Comparison of ENCODE assay signal across 14 cellular contexts in the genomic region with DNA sequence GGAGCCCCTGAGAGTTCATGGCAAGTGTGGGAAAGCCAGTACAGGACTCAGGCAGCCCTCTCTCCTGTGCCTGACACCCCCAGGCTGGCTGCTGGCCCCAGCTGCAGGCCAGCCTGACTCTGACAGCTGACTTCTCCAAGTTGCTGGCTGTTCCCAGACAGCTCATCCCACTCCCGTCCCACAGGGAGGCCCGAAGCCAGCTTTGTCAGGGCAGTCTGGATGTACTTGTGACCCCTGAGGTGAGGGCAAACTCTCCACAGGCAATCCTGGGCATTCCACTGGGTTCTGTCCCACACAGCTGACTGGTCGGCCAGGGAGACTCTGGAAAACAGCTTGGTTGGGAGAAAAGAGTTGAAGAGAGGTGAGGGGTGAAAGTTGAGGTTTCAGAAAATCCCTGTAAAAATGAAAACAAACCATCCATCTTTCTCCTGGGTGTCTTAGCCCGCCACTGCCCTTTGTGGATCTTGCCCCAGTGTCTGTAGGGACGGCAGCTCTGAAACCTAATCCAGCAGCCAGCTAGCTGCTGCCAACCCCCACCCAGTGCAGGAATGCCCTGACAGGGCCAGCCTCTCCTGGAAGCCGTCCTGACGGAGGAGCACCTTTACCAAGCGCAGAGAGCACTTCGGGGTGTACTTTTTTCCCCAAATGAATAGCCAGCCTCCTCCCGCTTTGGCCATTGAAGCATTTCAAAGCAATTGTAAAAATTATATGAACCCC.
DNase-seq lines count a peak whose midpoint lies in the region; ATAC-seq and TF ChIP-seq lines count a peak whose summit lies in the region.
"Had no signal": no experiment of that assay in that cellular context is flagged by ENCODE, and none has a peak within 500 bp of the region (broad histone marks: within the 10 kb centered on the region; RNA-seq: fewer than 3 reads in every experiment).

No MANE protein-coding gene starts in this region.

- no peak for TF ChIP-seq CTCF in GM23338 (conservative IDR thresholded peaks at IDR 0.05; ENCODE audit: low read depth in 2 of 2)

- H4K20me1 ChIP-seq in GM23338 (replicated peaks; ENCODE audit: insufficient read depth), result peaks cover 7% of the 10 kb centered on the region

- DNase-seq in GM23338 (ENCODE audit: low spot score) (no peak), brain pericyte (ENCODE audit: low read depth, low spot score) (peak; percentile 40), iris pigment epithelial cell (ENCODE audit: low read depth) (peak; percentile 34), skeletal muscle cell (ENCODE audit: low read depth) (peak; percentile 38), NCI-H1417 (lab: John Stamatoyannopoulos, UW) (no peak), NK-92 (lab: John Stamatoyannopoulos, UW; ENCODE audit: unreplicated experiment) (no peak)
- DNase-seq in stimulated activated CD4-positive, alpha-beta T cell treated with anti-CD3 and anti-CD28 coated beads, Interleukin-15, amount 100 ng/mL, for 24 hours, result no peak
- DNase-seq: activated CD4-positive, alpha-beta T cell treated with anti-CD3 and anti-CD28 coated beads for 36 hours; activated effector memory CD4-positive, alpha-beta T cell treated with Interleukin-2 at 50 U/mL for 16 hours; CD4-positive, alpha-beta memory T cell; NCI-H1092 treated with DMSO at 0.1 percent for 48 hours; NCI-H69 had no signal

- ATAC-seq in GM23338 (peak; percentile 58), GM21528 (IDR thresholded peaks at IDR 0.05; ENCODE audit: low FRiP score, unreplicated experiment) (no peak)
- ATAC-seq: activated CD4-positive, alpha-beta T cell treated with anti-CD3 and anti-CD28 coated beads for 36 hours had no signal

- no peak overlapping the region for H2AFZ ChIP-seq in GM23338

- peaks cover 5% of the 10 kb centered on the region; the same call in 1 of the 3 replicates for H3K4me1 Mint-ChIP-seq in GM23338
- H3K4me1 Mint-ChIP-seq: activated CD4-positive, alpha-beta T cell treated with anti-CD3 and anti-CD28 coated beads for 36 hours; CD4-positive, alpha-beta memory T cell had no signal

- H3K4me2 ChIP-seq in GM23338, result no peak overlapping the region

- H3K9me3 Mint-ChIP-seq in GM23338, result no peaks in the 10 kb centered on the region
- H3K9me3 Mint-ChIP-seq: CD4-positive, alpha-beta memory T cell had no signal

- H3K36me3 Mint-ChIP-seq in GM23338 (ENCODE audit: low read depth), result no peaks in the 10 kb centered on the region

- H3K4me3 Mint-ChIP-seq in GM23338, result no peak overlapping the region
- H3K4me3 Mint-ChIP-seq: activated CD4-positive, alpha-beta T cell treated with anti-CD3 and anti-CD28 coated beads for 36 hours had no signal

- no peaks in the 10 kb centered on the region for H3K36me3 ChIP-seq in GM23338 (ENCODE audit: insufficient read depth)

- no peaks in the 10 kb centered on the region for H3K27me3 ChIP-seq in GM23338 (ENCODE audit: insufficient read depth)

- no peaks in the 10 kb centered on the region for H3K9me2 ChIP-seq in GM23338 (ENCODE audit: insufficient read depth)

- H3K4me3 ChIP-seq in GM23338 (no peak overlapping the region), skeletal muscle cell (ENCODE audit: low read depth, low read length) (no peak overlapping the region)

- no peaks in the 10 kb centered on the region for H3F3A ChIP-seq in GM23338 (replicated peaks; ENCODE audit: low read depth)

- H3K4me1 ChIP-seq in GM23338 (ENCODE audit: insufficient read depth), result no peaks in the 10 kb centered on the region

- no peak overlapping the region for H3K27ac Mint-ChIP-seq in GM23338
- H3K27ac Mint-ChIP-seq: activated CD4-positive, alpha-beta T cell treated with anti-CD3 and anti-CD28 coated beads for 36 hours had no signal

- no peak overlapping the region for H3K27ac ChIP-seq in GM23338 (ENCODE audit: low read depth)
- H3K27ac ChIP-seq: HL-60 had no signal

- H3K79me2 ChIP-seq in GM23338 (replicated peaks; ENCODE audit: insufficient read depth), result no peaks in the 10 kb centered on the region

- peaks cover 9% of the 10 kb centered on the region for H3K27me3 Mint-ChIP-seq in GM23338 (ENCODE audit: insufficient read depth, low read depth, poor library complexity)
- H3K27me3 Mint-ChIP-seq: activated CD4-positive, alpha-beta T cell treated with anti-CD3 and anti-CD28 coated beads for 36 hours; CD4-positive, alpha-beta memory T cell had no signal

TF ChIP-seq in GM23338, 12 proteins besides CTCF, POLR2A, EP300 and RAD21:
- TF ChIP-seq JUNB (IDR thresholded peaks at IDR 0.05; ENCODE audit: unreplicated experiment) (no peak), EZH2phosphoT487 (IDR thresholded peaks at IDR 0.05; ENCODE audit: unreplicated experiment) (no peak), EZH2 (IDR thresholded peaks at IDR 0.05; ENCODE audit: low read depth, unreplicated experiment) (no peak), POLR2AphosphoS5 (IDR thresholded peaks at IDR 0.05; ENCODE audit: low read depth) (no peak), NANOG (IDR thresholded peaks at IDR 0.05; ENCODE audit: borderline replicate concordance) (no peak)
- TF ChIP-seq, protein P1, sequence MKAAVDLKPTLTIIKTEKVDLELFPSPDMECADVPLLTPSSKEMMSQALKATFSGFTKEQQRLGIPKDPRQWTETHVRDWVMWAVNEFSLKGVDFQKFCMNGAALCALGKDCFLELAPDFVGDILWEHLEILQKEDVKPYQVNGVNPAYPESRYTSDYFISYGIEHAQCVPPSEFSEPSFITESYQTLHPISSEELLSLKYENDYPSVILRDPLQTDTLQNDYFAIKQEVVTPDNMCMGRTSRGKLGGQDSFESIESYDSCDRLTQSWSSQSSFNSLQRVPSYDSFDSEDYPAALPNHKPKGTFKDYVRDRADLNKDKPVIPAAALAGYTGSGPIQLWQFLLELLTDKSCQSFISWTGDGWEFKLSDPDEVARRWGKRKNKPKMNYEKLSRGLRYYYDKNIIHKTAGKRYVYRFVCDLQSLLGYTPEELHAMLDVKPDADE (IDR thresholded peaks at IDR 0.05), result no peak
- TF ChIP-seq, protein P2, sequence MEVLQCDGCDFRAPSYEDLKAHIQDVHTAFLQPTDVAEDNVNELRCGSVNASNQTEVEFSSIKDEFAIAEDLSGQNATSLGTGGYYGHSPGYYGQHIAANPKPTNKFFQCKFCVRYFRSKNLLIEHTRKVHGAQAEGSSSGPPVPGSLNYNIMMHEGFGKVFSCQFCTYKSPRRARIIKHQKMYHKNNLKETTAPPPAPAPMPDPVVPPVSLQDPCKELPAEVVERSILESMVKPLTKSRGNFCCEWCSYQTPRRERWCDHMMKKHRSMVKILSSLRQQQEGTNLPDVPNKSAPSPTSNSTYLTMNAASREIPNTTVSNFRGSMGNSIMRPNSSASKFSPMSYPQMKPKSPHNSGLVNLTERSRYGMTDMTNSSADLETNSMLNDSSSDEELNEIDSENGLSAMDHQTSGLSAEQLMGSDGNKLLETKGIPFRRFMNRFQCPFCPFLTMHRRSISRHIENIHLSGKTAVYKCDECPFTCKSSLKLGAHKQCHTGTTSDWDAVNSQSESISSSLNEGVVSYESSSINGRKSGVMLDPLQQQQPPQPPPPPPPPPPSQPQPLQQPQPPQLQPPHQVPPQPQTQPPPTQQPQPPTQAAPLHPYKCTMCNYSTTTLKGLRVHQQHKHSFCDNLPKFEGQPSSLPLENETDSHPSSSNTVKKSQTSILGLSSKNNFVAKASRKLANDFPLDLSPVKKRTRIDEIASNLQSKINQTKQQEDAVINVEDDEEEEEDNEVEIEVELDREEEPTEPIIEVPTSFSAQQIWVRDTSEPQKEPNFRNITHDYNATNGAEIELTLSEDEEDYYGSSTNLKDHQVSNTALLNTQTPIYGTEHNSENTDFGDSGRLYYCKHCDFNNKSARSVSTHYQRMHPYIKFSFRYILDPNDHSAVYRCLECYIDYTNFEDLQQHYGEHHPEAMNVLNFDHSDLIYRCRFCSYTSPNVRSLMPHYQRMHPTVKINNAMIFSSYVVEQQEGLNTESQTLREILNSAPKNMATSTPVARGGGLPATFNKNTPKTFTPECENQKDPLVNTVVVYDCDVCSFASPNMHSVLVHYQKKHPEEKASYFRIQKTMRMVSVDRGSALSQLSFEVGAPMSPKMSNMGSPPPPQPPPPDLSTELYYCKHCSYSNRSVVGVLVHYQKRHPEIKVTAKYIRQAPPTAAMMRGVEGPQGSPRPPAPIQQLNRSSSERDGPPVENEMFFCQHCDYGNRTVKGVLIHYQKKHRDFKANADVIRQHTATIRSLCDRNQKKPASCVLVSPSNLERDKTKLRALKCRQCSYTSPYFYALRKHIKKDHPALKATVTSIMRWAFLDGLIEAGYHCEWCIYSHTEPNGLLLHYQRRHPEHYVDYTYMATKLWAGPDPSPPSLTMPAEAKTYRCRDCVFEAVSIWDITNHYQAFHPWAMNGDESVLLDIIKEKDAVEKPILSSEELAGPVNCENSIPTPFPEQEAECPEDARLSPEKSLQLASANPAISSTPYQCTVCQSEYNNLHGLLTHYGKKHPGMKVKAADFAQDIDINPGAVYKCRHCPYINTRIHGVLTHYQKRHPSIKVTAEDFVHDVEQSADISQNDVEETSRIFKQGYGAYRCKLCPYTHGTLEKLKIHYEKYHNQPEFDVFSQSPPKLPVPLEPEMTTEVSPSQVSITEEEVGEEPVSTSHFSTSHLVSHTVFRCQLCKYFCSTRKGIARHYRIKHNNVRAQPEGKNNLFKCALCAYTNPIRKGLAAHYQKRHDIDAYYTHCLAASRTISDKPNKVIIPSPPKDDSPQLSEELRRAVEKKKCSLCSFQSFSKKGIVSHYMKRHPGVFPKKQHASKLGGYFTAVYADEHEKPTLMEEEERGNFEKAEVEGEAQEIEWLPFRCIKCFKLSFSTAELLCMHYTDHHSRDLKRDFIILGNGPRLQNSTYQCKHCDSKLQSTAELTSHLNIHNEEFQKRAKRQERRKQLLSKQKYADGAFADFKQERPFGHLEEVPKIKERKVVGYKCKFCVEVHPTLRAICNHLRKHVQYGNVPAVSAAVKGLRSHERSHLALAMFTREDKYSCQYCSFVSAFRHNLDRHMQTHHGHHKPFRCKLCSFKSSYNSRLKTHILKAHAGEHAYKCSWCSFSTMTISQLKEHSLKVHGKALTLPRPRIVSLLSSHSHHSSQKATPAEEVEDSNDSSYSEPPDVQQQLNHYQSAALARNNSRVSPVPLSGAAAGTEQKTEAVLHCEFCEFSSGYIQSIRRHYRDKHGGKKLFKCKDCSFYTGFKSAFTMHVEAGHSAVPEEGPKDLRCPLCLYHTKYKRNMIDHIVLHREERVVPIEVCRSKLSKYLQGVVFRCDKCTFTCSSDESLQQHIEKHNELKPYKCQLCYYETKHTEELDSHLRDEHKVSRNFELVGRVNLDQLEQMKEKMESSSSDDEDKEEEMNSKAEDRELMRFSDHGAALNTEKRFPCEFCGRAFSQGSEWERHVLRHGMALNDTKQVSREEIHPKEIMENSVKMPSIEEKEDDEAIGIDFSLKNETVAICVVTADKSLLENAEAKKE (CRISPR knock-in tag; IDR thresholded peaks at IDR 0.05), result no peak

Comparison
In these comparisons a context has a peak if more than half of its experiments do, and no peak if none do; other contexts are left out.
1. DNase-seq: peak in brain pericyte (single experiment), iris pigment epithelial cell (single experiment) and skeletal muscle cell (single experiment); none in GM23338 (single experiment), stimulated activated CD4-positive, alpha-beta T cell treated with anti-CD3 and anti-CD28 coated beads, Interleukin-15, amount 100 ng/mL, for 24 hours (single experiment), NCI-H1417 (0 of 3) and NK-92 (single experiment).